In the genomic region with DNA sequence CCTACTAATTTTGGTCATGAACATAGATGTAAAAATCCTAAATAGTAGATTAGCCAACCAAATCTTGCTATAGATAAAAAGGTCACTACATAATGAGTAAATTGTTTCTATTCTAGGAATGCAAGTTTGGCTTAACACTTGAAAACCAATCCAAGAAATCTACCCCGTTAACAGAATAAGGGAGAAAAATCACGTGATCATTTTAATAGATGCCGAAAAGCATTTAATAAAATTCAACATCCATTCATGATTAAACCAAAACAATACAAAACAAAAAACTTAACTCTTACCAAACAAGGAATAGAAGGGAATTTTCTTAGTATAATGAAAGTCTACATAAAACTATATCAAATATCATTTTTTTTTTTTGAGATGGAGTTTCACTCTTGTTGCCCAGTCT, we compare ENCODE assay signal across 6 cellular contexts.
"Had no signal": no experiment of that assay in that cellular context is flagged by ENCODE, and none has a peak within 500 bp of the region (broad histone marks: within the 10 kb centered on the region; RNA-seq: fewer than 3 reads in every experiment).

No MANE protein-coding gene starts in this region.

- H3K27ac ChIP-seq: HL-60 had no signal

- H3K27ac Mint-ChIP-seq: IgD-negative memory B cell had no signal

- H3K4me3 Mint-ChIP-seq: IgD-negative memory B cell had no signal

- FAIRE-seq: HTR-8/SVneo had no signal

- H3K27me3 Mint-ChIP-seq: IgD-negative memory B cell had no signal

- DNase-seq: IMR-90, KBM-7, KG1 had no signal
